21 cellular contexts compared by ENCODE assay signal in the genomic region with DNA sequence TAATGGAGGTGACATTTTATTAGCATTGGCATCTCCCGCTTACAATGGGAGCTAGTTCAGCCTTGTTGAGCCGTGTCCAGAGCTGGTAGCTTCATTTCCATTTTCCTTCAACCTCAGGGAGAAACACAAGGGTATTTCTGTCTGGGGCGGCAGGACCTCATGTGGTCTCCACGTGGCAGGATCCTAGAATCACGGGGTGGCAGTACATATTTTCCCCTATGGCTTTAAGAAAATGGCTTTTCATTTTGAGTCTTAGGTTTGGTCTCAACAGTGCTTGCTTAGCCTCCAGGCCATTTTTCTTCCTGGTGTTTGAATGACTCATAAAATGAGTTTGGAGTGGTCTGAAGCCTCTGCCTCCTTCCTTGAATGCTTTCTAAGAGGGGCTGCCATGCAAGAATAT. TPM values are rescaled to one million over a fixed set of nuclear protein-coding genes. Genes with fewer than 3 reads are reported as not detected.
DNase-seq lines count a peak whose midpoint lies in the region; ATAC-seq, FAIRE-seq and TF ChIP-seq lines count a peak whose summit lies in the region.
"Had no signal": no experiment of that assay in that cellular context is flagged by ENCODE, and none has a peak within 500 bp of the region (broad histone marks: within the 10 kb centered on the region; RNA-seq: fewer than 3 reads in every experiment).

No MANE protein-coding gene starts in this region.

- no peak for FAIRE-seq in astrocyte (lab: Jason Lieb, UNC)
- FAIRE-seq: endothelial cell of umbilical vein had no signal

- POLR2A ChIA-PET in IMR-90 (lab: Charles Lee; ENCODE audit: unreplicated experiment): no interaction called here

- no peak overlapping the region for H2AFZ ChIP-seq in IMR-90 (replicated peaks; ENCODE audit: low read length, poor library complexity)
- H2AFZ ChIP-seq in astrocyte (ENCODE audit: low read depth, low read length): peak overlapping the region; percentile 50

- H3K18ac ChIP-seq in IMR-90 (ENCODE audit: low read depth, low read length): peak overlapping the region; percentile 7; the same call in 1 of the 2 replicates

- CTCF ChIA-PET in IMR-90 (lab: Yijun Ruan, JAX): no interaction called here

- dilution Hi-C loops in IMR-90 (cut with HindIII; ENCODE audit: low sequenced_read_pairs, unreplicated experiment): no loop called here

- H3K4me1 ChIP-seq in BE2C (peaks cover 16% of the 10 kb centered on the region), IMR-90 (ENCODE audit: control insufficient read depth, insufficient read depth, low read length) (peaks cover 9% of the 10 kb centered on the region), astrocyte (ENCODE audit: insufficient read depth, low read length) (peaks cover 4% of the 10 kb centered on the region), left lung (peaks cover 0 to 7% of the 10 kb centered on the region in 2 donors)
- H3K4me1 ChIP-seq: uterus had no signal

- 0 out of 2 replicates have a peak overlapping the region, but pooled peaks have one; percentile 9 for H2BK120ac ChIP-seq in IMR-90 (ENCODE audit: low read depth, low read length)

- H3K9ac ChIP-seq in IMR-90 (ENCODE audit: low read depth, low read length) (no peak overlapping the region), astrocyte (ENCODE audit: low read length) (no peak overlapping the region)

- no CpG with 5 or more reads among the region's 5 CpGs for WGBS in IMR-90 (ENCODE audit: extremely low coverage in 2 of 2, insufficient read length in 1 of 2), 2 experiments

- TF ChIP-seq CTCF in BE2C (IDR thresholded peaks at IDR 0.05; ENCODE audit: low read depth, low read length): no peak
- no peak for TF ChIP-seq CTCF in IMR-90 (conservative IDR thresholded peaks at IDR 0.05; ENCODE audit: low read depth, low read length)
- TF ChIP-seq CTCF in astrocyte (IDR thresholded peaks at IDR 0.05; ENCODE audit: insufficient read depth, low read depth, low read length): no peak
- no peak for TF ChIP-seq CTCF in left lung (IDR thresholded peaks at IDR 0.05)

- peak overlapping the region; percentile 15; the same call in 1 of the 2 replicates for H3K4me3 ChIP-seq in BE2C (ENCODE audit: low read depth, low read length)
- H3K4me3 ChIP-seq in IMR-90 (ENCODE audit: insufficient read depth, low read depth, low read length): no peak overlapping the region
- no peak overlapping the region for H3K4me3 ChIP-seq in astrocyte (ENCODE audit: insufficient read depth, low read depth, low read length)
- no peak overlapping the region for H3K4me3 ChIP-seq in left lung
- H3K4me3 ChIP-seq: coronary artery, lower lobe of right lung, uterus had no signal

- peaks cover 21% of the 10 kb centered on the region for H3K9me1 ChIP-seq in IMR-90 (ENCODE audit: insufficient read depth, low read length)

- H4K8ac ChIP-seq in IMR-90 (ENCODE audit: low read depth in 2 of 2, low read length in 2 of 2): peak overlapping the region in 1 of 2 experiments; percentile 51; a peak in 1 of 4 replicates

- H3K27me3 ChIP-seq in BE2C: no peaks in the 10 kb centered on the region
- no peaks in the 10 kb centered on the region for H3K27me3 ChIP-seq in IMR-90 (ENCODE audit: control insufficient read depth, insufficient read depth, low read length)
- H3K27me3 ChIP-seq in astrocyte (ENCODE audit: insufficient read depth, low read length): no peaks in the 10 kb centered on the region
- no peaks in the 10 kb centered on the region for H3K27me3 ChIP-seq in left lung
- H3K27me3 ChIP-seq: uterus had no signal

- H2BK15ac ChIP-seq in IMR-90 (ENCODE audit: low read depth, low read length): no peak overlapping the region

- no peak for DNase-seq in BE2C
- DNase-seq in IMR-90: no peak
- DNase-seq in astrocyte (ENCODE audit: low read depth): no peak
- no peak for DNase-seq in left lung
- no peak for DNase-seq in MV-4-11 (lab: John Stamatoyannopoulos, UW)
- DNase-seq in activated T-helper 2 cell treated with anti-CD3 and anti-CD28 coated beads, Interferon-gamma antibody, Interleukin-2, Interleukin-4, amounts not matched to agents 10 μg/mL and 5 μg/mL and 100 μg/mL, durations not matched to agents 14 hours and 24 hours and 36 hours (ENCODE audit: low spot score): no peak
- DNase-seq: activated CD8-positive, alpha-beta memory T cell treated with anti-CD3 and anti-CD28 coated beads for 24 hours; amniotic stem cell; CD4-positive, alpha-beta memory T cell; lower lobe of right lung; MM.1S; natural killer cell; NCI-H524 treated with DMSO at 0.1 percent for 48 hours; stimulated activated naive CD8-positive, alpha-beta T cell treated with anti-CD3 and anti-CD28 coated beads, Interleukin-15, amount 100 ng/mL, for 72 hours; uterus had no signal

- H3K4me1 Mint-ChIP-seq in astrocyte (ENCODE audit: low read depth, unreplicated experiment): peaks cover 6% of the 10 kb centered on the region
- peaks cover 4% of the 10 kb centered on the region for H3K4me1 Mint-ChIP-seq in activated T-helper 2 cell treated with anti-CD3 and anti-CD28 coated beads, Interferon-gamma antibody, Interleukin-2, Interleukin-4, amounts not matched to agents 10 μg/mL and 5 μg/mL and 100 μg/mL, durations not matched to agents 14 hours and 24 hours and 36 hours (ENCODE audit: low read depth)
- H3K4me1 Mint-ChIP-seq: CD4-positive, alpha-beta memory T cell; natural killer cell; stimulated activated naive CD8-positive, alpha-beta T cell treated with anti-CD3 and anti-CD28 coated beads, Interleukin-15, amount 100 ng/mL, for 72 hours had no signal

- H3K36me3 ChIP-seq in BE2C (no peaks in the 10 kb centered on the region), IMR-90 (ENCODE audit: control insufficient read depth, insufficient read depth, low read length) (peaks cover 4% of the 10 kb centered on the region; the same call in 1 of the 2 replicates), astrocyte (ENCODE audit: insufficient read depth, low read length) (no peaks in the 10 kb centered on the region), left lung (no peaks in the 10 kb centered on the region)
- H3K36me3 ChIP-seq: lower lobe of right lung, uterus had no signal

- no peak for TF ChIP-seq RAD21 in IMR-90 (IDR thresholded peaks at IDR 0.05; ENCODE audit: low read length)

- 0 out of 2 replicates have a peak overlapping the region, but pooled peaks have one; percentile 52 for H4K5ac ChIP-seq in IMR-90 (ENCODE audit: low read depth, low read length)

- H3K23ac ChIP-seq in IMR-90 (ENCODE audit: low read depth, low read length): peak overlapping the region; percentile 78; the same call in 1 of the 2 replicates

- peak overlapping the region; percentile 65 for H3K4ac ChIP-seq in IMR-90 (ENCODE audit: low read depth, low read length)

- peaks cover under 1% of the 10 kb centered on the region for H3K9me3 Mint-ChIP-seq in astrocyte (ENCODE audit: unreplicated experiment)
- no peaks in the 10 kb centered on the region for H3K9me3 Mint-ChIP-seq in activated T-helper 2 cell treated with anti-CD3 and anti-CD28 coated beads, Interferon-gamma antibody, Interleukin-2, Interleukin-4, amounts not matched to agents 10 μg/mL and 5 μg/mL and 100 μg/mL, durations not matched to agents 14 hours and 24 hours and 36 hours
- H3K9me3 Mint-ChIP-seq: activated T-helper 1 cell treated with anti-CD3 and anti-CD28 coated beads, Interleukin-12 subunit alpha, Interleukin-12 subunit beta, Interleukin-2, Interleukin-4 antibody, amounts not matched to agents 30 ng/mL and 10 ng/mL and 1 ng/mL, durations not matched to agents 14 hours and 24 hours and 36 hours; natural killer cell; stimulated activated naive CD8-positive, alpha-beta T cell treated with anti-CD3 and anti-CD28 coated beads, Interleukin-15, amount 100 ng/mL, for 72 hours had no signal

- H3K27me3 Mint-ChIP-seq in astrocyte (ENCODE audit: low read depth, unreplicated experiment): no peaks in the 10 kb centered on the region
- H3K27me3 Mint-ChIP-seq in activated T-helper 2 cell treated with anti-CD3 and anti-CD28 coated beads, Interferon-gamma antibody, Interleukin-2, Interleukin-4, amounts not matched to agents 10 μg/mL and 5 μg/mL and 100 μg/mL, durations not matched to agents 14 hours and 24 hours and 36 hours (ENCODE audit: low read depth): no peaks in the 10 kb centered on the region
- H3K27me3 Mint-ChIP-seq: CD4-positive, alpha-beta memory T cell; stimulated activated naive CD8-positive, alpha-beta T cell treated with anti-CD3 and anti-CD28 coated beads, Interleukin-15, amount 100 ng/mL, for 72 hours had no signal

- peak; percentile 49; the same call in 1 of the 2 replicates for ATAC-seq in IMR-90 (ENCODE audit: low read depth)
- peak; percentile 46 for ATAC-seq in left lung
- no peak for ATAC-seq in GM21423 (IDR thresholded peaks at IDR 0.05; ENCODE audit: unreplicated experiment)
- ATAC-seq in HG02938 (IDR thresholded peaks at IDR 0.05; ENCODE audit: unreplicated experiment): no peak
- ATAC-seq: HCT116; lower lobe of right lung; natural killer cell; stimulated activated naive CD8-positive, alpha-beta T cell treated with anti-CD3 and anti-CD28 coated beads, Interleukin-15, amount 100 ng/mL, for 72 hours had no signal

- peaks cover 49% of the 10 kb centered on the region for H3K79me2 ChIP-seq in astrocyte (ENCODE audit: insufficient read depth, low read length)

- H3K14ac ChIP-seq in IMR-90 (replicated peaks; ENCODE audit: low read depth, low read length): no peak overlapping the region; the same call in 1 of the 2 replicates

- H3K4me2 ChIP-seq in IMR-90 (ENCODE audit: low read depth, low read length) (peak overlapping the region; percentile 2; the same call in 1 of the 2 replicates), astrocyte (ENCODE audit: low read length) (peak overlapping the region; percentile 25)

- no TSS peak for BruUV-seq in IMR-90 (replicated peaks; lab: Mats Ljungman, UMichigan)

- H3K79me1 ChIP-seq in IMR-90 (ENCODE audit: low read depth in 1 of 2, low read length in 2 of 2): peaks cover 16 to 79% of the 10 kb centered on the region in 2 experiments

- intact Hi-C loops in IMR-90 (cut with micrococcal nuclease): no loop called here
- intact Hi-C loops in left lung (cut with DNase I): no loop called here
- intact Hi-C loops in activated T-helper 2 cell treated with anti-CD3 and anti-CD28 coated beads, Interferon-gamma antibody, Interleukin-2, Interleukin-4, amounts not matched to agents 10 μg/mL and 5 μg/mL and 100 μg/mL, durations not matched to agents 14 hours and 24 hours and 36 hours (cut with micrococcal nuclease): loop anchor here (5.0 kb wide), 1 partner anchor 47 kb away; no protein-coding TSS in a partner anchor

- no peak overlapping the region; the same call in 1 of the 2 replicates for H2BK20ac ChIP-seq in IMR-90 (ENCODE audit: low read depth, low read length)

- peaks cover 60% of the 10 kb centered on the region for H4K20me1 ChIP-seq in IMR-90 (ENCODE audit: insufficient read depth, low read length)
- H4K20me1 ChIP-seq in astrocyte (ENCODE audit: insufficient read depth, low read length): peaks cover 32% of the 10 kb centered on the region

- H3K9me3 ChIP-seq in BE2C: no peaks in the 10 kb centered on the region
- H3K9me3 ChIP-seq in IMR-90 (ENCODE audit: control insufficient read depth, insufficient read depth, low read length): no peaks in the 10 kb centered on the region
- H3K9me3 ChIP-seq in astrocyte (ENCODE audit: insufficient read depth, low read depth, low read length): no peaks in the 10 kb centered on the region
- H3K9me3 ChIP-seq in left lung: no peaks in the 10 kb centered on the region
- H3K9me3 ChIP-seq: lower lobe of right lung, uterus had no signal

- H3K36me3 Mint-ChIP-seq in astrocyte (ENCODE audit: low read depth, unreplicated experiment): peaks cover 9% of the 10 kb centered on the region
- peaks cover 5% of the 10 kb centered on the region for H3K36me3 Mint-ChIP-seq in activated T-helper 2 cell treated with anti-CD3 and anti-CD28 coated beads, Interferon-gamma antibody, Interleukin-2, Interleukin-4, amounts not matched to agents 10 μg/mL and 5 μg/mL and 100 μg/mL, durations not matched to agents 14 hours and 24 hours and 36 hours (ENCODE audit: low read depth)
- H3K36me3 Mint-ChIP-seq: CD4-positive, alpha-beta memory T cell; natural killer cell had no signal

- in situ Hi-C loops in IMR-90 (cut with MboI; ENCODE audit: low sequenced_read_pairs): no loop called here

- H2AK5ac ChIP-seq in IMR-90 (ENCODE audit: low read depth, low read length): peak overlapping the region; percentile 43; the same call in 1 of the 2 replicates

- H4K91ac ChIP-seq in IMR-90 (ENCODE audit: insufficient read depth, low read depth, low read length): no peak overlapping the region

- H3K27ac ChIP-seq in IMR-90 (ENCODE audit: insufficient read depth, low read length): no peak overlapping the region
- no peak overlapping the region for H3K27ac ChIP-seq in astrocyte (ENCODE audit: low read depth, low read length)
- no peak overlapping the region for H3K27ac ChIP-seq in left lung
- H3K27ac ChIP-seq: coronary artery, lower lobe of right lung, uterus had no signal

- H3K27ac Mint-ChIP-seq in astrocyte (ENCODE audit: unreplicated experiment): no peak overlapping the region
- H3K27ac Mint-ChIP-seq in activated T-helper 2 cell treated with anti-CD3 and anti-CD28 coated beads, Interferon-gamma antibody, Interleukin-2, Interleukin-4, amounts not matched to agents 10 μg/mL and 5 μg/mL and 100 μg/mL, durations not matched to agents 14 hours and 24 hours and 36 hours: no peak overlapping the region
- H3K27ac Mint-ChIP-seq: activated T-helper 1 cell treated with anti-CD3 and anti-CD28 coated beads, Interleukin-12 subunit alpha, Interleukin-12 subunit beta, Interleukin-2, Interleukin-4 antibody, amounts not matched to agents 30 ng/mL and 10 ng/mL and 1 ng/mL, durations not matched to agents 14 hours and 24 hours and 36 hours; CD4-positive, alpha-beta memory T cell; natural killer cell; stimulated activated naive CD8-positive, alpha-beta T cell treated with anti-CD3 and anti-CD28 coated beads, Interleukin-15, amount 100 ng/mL, for 72 hours had no signal

- no peak overlapping the region for H3K4me3 Mint-ChIP-seq in astrocyte (ENCODE audit: unreplicated experiment)
- H3K4me3 Mint-ChIP-seq in activated T-helper 2 cell treated with anti-CD3 and anti-CD28 coated beads, Interferon-gamma antibody, Interleukin-2, Interleukin-4, amounts not matched to agents 10 μg/mL and 5 μg/mL and 100 μg/mL, durations not matched to agents 14 hours and 24 hours and 36 hours (ENCODE audit: low read depth): no peak overlapping the region
- H3K4me3 Mint-ChIP-seq: activated T-helper 1 cell treated with anti-CD3 and anti-CD28 coated beads, Interleukin-12 subunit alpha, Interleukin-12 subunit beta, Interleukin-2, Interleukin-4 antibody, amounts not matched to agents 30 ng/mL and 10 ng/mL and 1 ng/mL, durations not matched to agents 14 hours and 24 hours and 36 hours; CD4-positive, alpha-beta memory T cell; natural killer cell; stimulated activated naive CD8-positive, alpha-beta T cell treated with anti-CD3 and anti-CD28 coated beads, Interleukin-15, amount 100 ng/mL, for 72 hours had no signal

- TF ChIP-seq POLR2A in IMR-90 (IDR thresholded peaks at IDR 0.05; ENCODE audit: low read depth, low read length): no peak

- no peak overlapping the region for H2BK5ac ChIP-seq in IMR-90 (ENCODE audit: low read depth, low read length, poor library complexity, severe bottlenecking)

- no peak overlapping the region for H3K56ac ChIP-seq in IMR-90 (ENCODE audit: extremely low read depth, insufficient read depth, low read length)

- H2AK9ac ChIP-seq in IMR-90 (replicated peaks; ENCODE audit: low read depth, low read length, poor library complexity): no peak overlapping the region

RNA-seq across cellular contexts. Expression of gene CABLES1, which starts 20.3 kb away (rescaled TPM):
- 18.5 TPM for polyA plus RNA-seq in BE2C (2012; ENCODE audit: insufficient read depth, insufficient read length, low read depth)
- total RNA-seq in IMR-90 (2012; rRNA removed) (4.7 and 5.7 TPM in 2 replicates), astrocyte (12.2 and 14.5 TPM in 2 replicates), left lung (10 to 100 TPM; 21.9 to 35.4 TPM)
- 4.4 and 4.7 TPM in 2 replicates for polyA plus RNA-seq in IMR-90 (2012; rRNA removed)
- polyA plus RNA-seq in IMR-90 (2012; cell fraction: cytosol; rRNA removed): 2.2 and 5.2 TPM in 2 replicates
- 3.2 and 7.3 TPM in 2 replicates for polyA plus RNA-seq in IMR-90 (2012; cell fraction: nucleus; rRNA removed; ENCODE audit: low replicate concordance)
- 27.4 and 33.5 TPM in 2 replicates for total RNA-seq in activated T-helper 2 cell treated with anti-CD3 and anti-CD28 coated beads, Interferon-gamma antibody, Interleukin-2, Interleukin-4, amounts not matched to agents 10 μg/mL and 5 μg/mL and 100 μg/mL, durations not matched to agents 14 hours and 24 hours and 36 hours
- polyA plus RNA-seq: CD4-positive, alpha-beta memory T cell had no signal

Comparison
In these comparisons a context has a peak if more than half of its experiments do, and no peak if none do; other contexts are left out.
1. ATAC-seq: peak in IMR-90 (single experiment) and left lung (single experiment); none in GM21423 (single experiment) and HG02938 (single experiment).